Comparison of ENCODE assay signal across 8 cellular contexts in genomic region chr6:160519603-160520042, GRCh38.
DNase-seq lines count a peak whose midpoint lies in the region; ATAC-seq and TF ChIP-seq lines count a peak whose summit lies in the region.

No MANE protein-coding gene starts in this region.

- peak overlapping the region in 1 of 7 donors; percentile 54 for H3K27ac Mint-ChIP-seq in CD14-positive monocyte
- peak overlapping the region; percentile 87 for H3K27ac Mint-ChIP-seq in activated CD4-positive, alpha-beta memory T cell treated with anti-CD3 and anti-CD28 coated beads for 36 hours

- H3K4me3 Mint-ChIP-seq in CD14-positive monocyte = peak overlapping the region; percentile 93 to 96
- H3K4me3 Mint-ChIP-seq in activated CD4-positive, alpha-beta memory T cell treated with anti-CD3 and anti-CD28 coated beads for 36 hours = peak overlapping the region; percentile 96

- TF ChIP-seq POLR2A in spleen (IDR thresholded peaks at IDR 0.05) = no peak

- peak; percentile 97 for TF ChIP-seq CTCF in CD14-positive monocyte (IDR thresholded peaks at IDR 0.05)
- peak in 9 of 11 experiments; percentile 71 to 93 (median 89) for TF ChIP-seq CTCF in spleen (IDR thresholded peaks at IDR 0.05 in 8 of 11, conservative IDR thresholded peaks at IDR 0.05 in 3 of 11)

- no peak for DNase-seq in CD14-positive monocyte (ENCODE audit: low spot score)
- peak; percentile 84 for DNase-seq in activated CD4-positive, alpha-beta memory T cell treated with anti-CD3 and anti-CD28 coated beads for 36 hours
- peak; percentile 38 for DNase-seq in iPS DF 4.7 (ENCODE audit: extremely low read depth, low spot score)
- no peak for DNase-seq in spleen
- DNase-seq in COR-L47 (lab: John Stamatoyannopoulos, UW) = no peak
- no peak for DNase-seq in HPDE6-E6E7 (ENCODE audit: extremely low spot score)

- H3K4me1 ChIP-seq in spleen = peaks cover 5 to 23% (median 13%) of the 10 kb centered on the region in 6 donors

- POLR2A ChIA-PET in activated CD4-positive, alpha-beta memory T cell treated with anti-CD3 and anti-CD28 coated beads for 36 hours (lab: Charles Lee) = no interaction called here

- H3K4me3 ChIP-seq in spleen = peak overlapping the region; percentile 54 to 79 (median 67)

- CTCF ChIA-PET in activated CD4-positive, alpha-beta memory T cell treated with anti-CD3 and anti-CD28 coated beads for 36 hours (lab: Charles Lee) = interaction anchor here (0.6 to 9.7 kb wide), 21 partner anchors 8 to 875 kb away, joined by 3 to 163 read pairs (median 4); no protein-coding TSS in a partner anchor

- peaks cover 0 to 9% (median 0%) of the 10 kb centered on the region in 7 donors for H3K27me3 ChIP-seq in spleen (replicated peaks in 1 of 7)

- no peaks in the 10 kb centered on the region for H3K9me3 ChIP-seq in spleen

- H3K27ac ChIP-seq in spleen = peak overlapping the region; percentile 78 to 91 (median 86)

- peaks cover 0 to 6% (median 2%) of the 10 kb centered on the region in 7 donors for H3K9me3 Mint-ChIP-seq in CD14-positive monocyte
- peaks cover 5% of the 10 kb centered on the region for H3K9me3 Mint-ChIP-seq in activated CD4-positive, alpha-beta memory T cell treated with anti-CD3 and anti-CD28 coated beads for 36 hours

- WGBS in spleen, 5 donors = 26 to 32% (median 30%) methylated on average over 8 of the region's 8 CpGs

- peaks cover 10% of the 10 kb centered on the region for H3K4me1 Mint-ChIP-seq in CD14-positive monocyte
- H3K4me1 Mint-ChIP-seq in activated CD4-positive, alpha-beta memory T cell treated with anti-CD3 and anti-CD28 coated beads for 36 hours (ENCODE audit: low read depth) = peaks cover 33% of the 10 kb centered on the region

- no peaks in the 10 kb centered on the region for H3K36me3 ChIP-seq in spleen

- H3K36me3 Mint-ChIP-seq in CD14-positive monocyte = peaks cover 0 to 1% of the 10 kb centered on the region in 2 donors
- peaks cover 2% of the 10 kb centered on the region for H3K36me3 Mint-ChIP-seq in activated CD4-positive, alpha-beta memory T cell treated with anti-CD3 and anti-CD28 coated beads for 36 hours

- H3K27me3 Mint-ChIP-seq in CD14-positive monocyte (ENCODE audit: low read depth in 3 of 3) = peaks cover 34 to 60% (median 38%) of the 10 kb centered on the region in 3 donors
- H3K27me3 Mint-ChIP-seq in activated CD4-positive, alpha-beta memory T cell treated with anti-CD3 and anti-CD28 coated beads for 36 hours = no peaks in the 10 kb centered on the region

- intact Hi-C loops in CD14-positive monocyte (cut with micrococcal nuclease) (no loop called here), spleen (cut with DNase I; ENCODE audit: low total_unique reads) (no loop called here)
- intact Hi-C loops in activated CD4-positive, alpha-beta memory T cell treated with anti-CD3 and anti-CD28 coated beads for 36 hours (cut with micrococcal nuclease) = loop anchor here (1.0 to 5.0 kb wide), 4 partner anchors 15 to 853 kb away; no protein-coding TSS in a partner anchor

- peak; percentile 87 for ATAC-seq in GM18909 (IDR thresholded peaks at IDR 0.05; ENCODE audit: poor library complexity, unreplicated experiment)
- peak; percentile 78 for ATAC-seq in HG03159 (IDR thresholded peaks at IDR 0.05; ENCODE audit: unreplicated experiment)

Comparison
In these comparisons a context has a peak if more than half of its experiments do, and no peak if none do; other contexts are left out.
1. DNase-seq: peak in activated CD4-positive, alpha-beta memory T cell treated with anti-CD3 and anti-CD28 coated beads for 36 hours (single experiment) and iPS DF 4.7 (single experiment); none in CD14-positive monocyte (single experiment), spleen (single experiment), COR-L47 (single experiment) and HPDE6-E6E7 (single experiment).